8 cellular contexts compared by ENCODE assay signal in genomic region chr16:66830422-66831404, GRCh38. TPM values are rescaled to one million over a fixed set of nuclear protein-coding genes. Genes with fewer than 3 reads are reported as not detected.
DNase-seq lines count a peak whose midpoint lies in the region; ATAC-seq and TF ChIP-seq lines count a peak whose summit lies in the region.

Gene NAE1, minus strand, starts transcription at chr16:66830976. Its CDS starts 77 bp downstream, at chr16:66830899.

- peak within 1 kb of the TSS; percentile 66 to 94 (median 86) for H3K27ac ChIP-seq in heart left ventricle
- H3K27ac ChIP-seq in upper lobe of left lung = peak within 1 kb of the TSS; percentile 83 to 97 (median 91)

- no peaks in the 10 kb centered on the region for H3K27me3 Mint-ChIP-seq in activated naive CD8-positive, alpha-beta T cell treated with anti-CD3 and anti-CD28 coated beads, Interleukin-2, amount 50 U/mL, for 24 hours

- peak within 1 kb of the TSS; percentile 81 for H3K4me3 Mint-ChIP-seq in activated naive CD8-positive, alpha-beta T cell treated with anti-CD3 and anti-CD28 coated beads, Interleukin-2, amount 50 U/mL, for 24 hours

- WGBS in heart left ventricle, 4 donors = 1 to 3% (median 1%) methylated on average over 23 to 84 of the region's 84 CpGs
- 0 to 3% methylated on average over 15 to 23 of the region's 84 CpGs for WGBS in upper lobe of left lung, 2 donors

- no peak for TF ChIP-seq EP300 in upper lobe of left lung (IDR thresholded peaks at IDR 0.05)

- peaks cover 29% of the 10 kb centered on the region for H3K4me1 Mint-ChIP-seq in activated naive CD8-positive, alpha-beta T cell treated with anti-CD3 and anti-CD28 coated beads, Interleukin-2, amount 50 U/mL, for 24 hours

- ATAC-seq in HG02678 (IDR thresholded peaks at IDR 0.05; ENCODE audit: unreplicated experiment) = peak; percentile 94
- ATAC-seq in activated naive CD8-positive, alpha-beta T cell treated with anti-CD3 and anti-CD28 coated beads, Interleukin-2, amount 50 U/mL, for 24 hours = peak; percentile 94
- peak; percentile 89 to 99 (median 98) for ATAC-seq in heart left ventricle
- peak; percentile 97 to 99 for ATAC-seq in upper lobe of left lung (ENCODE audit: low FRiP score in 2 of 2)

- H3K9me3 ChIP-seq in heart left ventricle (no peaks in the 10 kb centered on the region), upper lobe of left lung (no peaks in the 10 kb centered on the region)

- intact Hi-C loops in heart left ventricle (cut with DNase I) = loop anchor here in 8 of 10 donors (2.0 to 5.0 kb wide), 4 partner anchors 36 to 42 kb away; no protein-coding TSS in a partner anchor
- intact Hi-C loops in posterior cingulate gyrus (cut with DNase I) = loop anchor here (5.0 kb wide), 1 partner anchor 42 kb away; no protein-coding TSS in a partner anchor

- peaks cover 0 to 29% (median 21%) of the 10 kb centered on the region in 9 donors for H3K36me3 ChIP-seq in heart left ventricle
- H3K36me3 ChIP-seq in upper lobe of left lung = peaks cover 6 to 19% (median 10%) of the 10 kb centered on the region in 4 donors

- peaks cover 19% of the 10 kb centered on the region for H3K36me3 Mint-ChIP-seq in activated naive CD8-positive, alpha-beta T cell treated with anti-CD3 and anti-CD28 coated beads, Interleukin-2, amount 50 U/mL, for 24 hours (ENCODE audit: low read depth)

- TF ChIP-seq POLR2A in heart left ventricle (IDR thresholded peaks at IDR 0.05) (peak in 1 of 2 donors; percentile 79), upper lobe of left lung (IDR thresholded peaks at IDR 0.05) (peak in 3 of 4 donors; percentile 86 to 94 (median 86))

- H3K4me3 ChIP-seq in heart left ventricle (peak within 1 kb of the TSS; percentile 67 to 95 (median 84)), upper lobe of left lung (peak within 1 kb of the TSS; percentile 75 to 99 (median 94))

- peak; percentile 73 for DNase-seq in NCI-H1105 treated with DMSO at 0.1 percent for 48 hours (lab: John Stamatoyannopoulos, UW)
- peak; percentile 45 to 81 for DNase-seq in SW 1271 (lab: John Stamatoyannopoulos, UW)
- peak; percentile 91 for DNase-seq in activated naive CD8-positive, alpha-beta T cell treated with anti-CD3 and anti-CD28 coated beads, Interleukin-2, amount 50 U/mL, for 24 hours
- peak; percentile 85 to 95 (median 90) for DNase-seq in heart left ventricle
- peak; percentile 72 to 97 (median 81) for DNase-seq in posterior cingulate gyrus
- peak; percentile 89 to 99 for DNase-seq in upper lobe of left lung

- H3K27me3 ChIP-seq in heart left ventricle (no peaks in the 10 kb centered on the region), upper lobe of left lung (no peaks in the 10 kb centered on the region)

- no peaks in the 10 kb centered on the region for H3K9me3 Mint-ChIP-seq in activated naive CD8-positive, alpha-beta T cell treated with anti-CD3 and anti-CD28 coated beads, Interleukin-2, amount 50 U/mL, for 24 hours

- H3K4me1 ChIP-seq in heart left ventricle (peaks cover 0 to 28% (median 15%) of the 10 kb centered on the region in 12 donors), upper lobe of left lung (peaks cover 11 to 18% (median 15%) of the 10 kb centered on the region in 4 donors)

- H3K27ac Mint-ChIP-seq in activated naive CD8-positive, alpha-beta T cell treated with anti-CD3 and anti-CD28 coated beads, Interleukin-2, amount 50 U/mL, for 24 hours = peak within 1 kb of the TSS; percentile 69

- TF ChIP-seq CTCF in GM12872 (IDR thresholded peaks at IDR 0.05; ENCODE audit: insufficient read depth, low read depth, low read length) (peak; percentile 98), heart left ventricle (IDR thresholded peaks at IDR 0.05) (peak; percentile 97 to 99 (median 99)), upper lobe of left lung (IDR thresholded peaks at IDR 0.05) (peak; percentile 90 to 99 (median 98))

RNA-seq across cellular contexts. Expression of gene NAE1, which starts in this region (rescaled TPM):
- total RNA-seq in heart left ventricle (10 to 100 TPM; 25.6 to 39.3 (median 29.6) TPM), upper lobe of left lung (10 to 100 TPM; 12.9 to 48.7 (median 34.0) TPM)
- 10 to 100 TPM; 17.7 to 34.3 TPM for polyA plus RNA-seq in heart left ventricle

Comparison
In these comparisons a context has a peak if more than half of its experiments do, and no peak if none do; other contexts are left out.
1. Peak in every context shown above with its lines: DNase-seq, ATAC-seq, H3K4me3 ChIP-seq and H3K27ac ChIP-seq.